In genomic region chr9:93576296-93577044, GRCh38 we compare ENCODE assay signal across 8 cellular contexts. TPM values are rescaled to one million over a fixed set of nuclear protein-coding genes. Genes with fewer than 3 reads are reported as not detected.
DNase-seq lines count a peak whose midpoint lies in the region; ATAC-seq, FAIRE-seq and TF ChIP-seq lines count a peak whose summit lies in the region.

Gene PHF2, plus strand, starts transcription at chr9:93576584. Its CDS starts 190 bp downstream, at chr9:93576774.

- peak; percentile 37 for ATAC-seq in HG02852 (IDR thresholded peaks at IDR 0.05; ENCODE audit: unreplicated experiment)
- ATAC-seq in stimulated activated memory B cell treated with anti-CD40 and anti-IgM and Interleukin-4, amounts not matched to agents 10 μg/mL and 1 μg/mL and 100 μg/mL, for 72 hours = peak; percentile 71

- intact Hi-C loops in T-helper 1 cell treated with Interleukin-12 subunit alpha and Interleukin-12 subunit beta and Interleukin-4 antibody, amounts not matched to agents 30 ng/mL and 1 ng/mL, for 36 hours (cut with micrococcal nuclease) = loop anchor here (1.0 kb wide), 2 partner anchors 10 to 811 kb away; no protein-coding TSS in a partner anchor

- FAIRE-seq in GM12892 (lab: Jason Lieb, UNC) = peak; percentile 75

- H3K4me3 Mint-ChIP-seq in chondrocyte (ENCODE audit: unreplicated experiment) = peak within 1 kb of the TSS; percentile 95
- peak within 1 kb of the TSS; percentile 82 for H3K4me3 Mint-ChIP-seq in stimulated activated memory B cell treated with anti-CD40 and anti-IgM and Interleukin-4, amounts not matched to agents 10 μg/mL and 1 μg/mL and 100 μg/mL, for 72 hours

- TF ChIP-seq RAD21 in liver (IDR thresholded peaks at IDR 0.05) = no peak

- H3K9me3 Mint-ChIP-seq in chondrocyte (ENCODE audit: low read depth) = no peaks in the 10 kb centered on the region
- H3K9me3 Mint-ChIP-seq in stimulated activated memory B cell treated with anti-CD40 and anti-IgM and Interleukin-4, amounts not matched to agents 10 μg/mL and 1 μg/mL and 100 μg/mL, for 72 hours = no peaks in the 10 kb centered on the region

- WGBS in liver = under 1% methylated on average over 134 of the region's 134 CpGs

- DNase-seq in GM12892 (ENCODE audit: insufficient read length) (peak; percentile 63), chondrocyte (ENCODE audit: low spot score) (no peak), SK-N-DZ (ENCODE audit: low spot score) (no peak), NCI-H2081 treated with DMSO at 0.1 percent for 48 hours (lab: John Stamatoyannopoulos, UW) (no peak)

- H3K27ac ChIP-seq in liver (ENCODE audit: low read depth in 1 of 2, low read length in 2 of 2) = peak within 1 kb of the TSS; percentile 76 to 83

- H3K27ac Mint-ChIP-seq in chondrocyte (ENCODE audit: unreplicated experiment) = peak within 1 kb of the TSS; percentile 84
- H3K27ac Mint-ChIP-seq in stimulated activated memory B cell treated with anti-CD40 and anti-IgM and Interleukin-4, amounts not matched to agents 10 μg/mL and 1 μg/mL and 100 μg/mL, for 72 hours = peak within 1 kb of the TSS; percentile 91

- peak within 1 kb of the TSS; percentile 56 to 87 (median 71) for H3K4me3 ChIP-seq in liver (ENCODE audit: low read depth in 1 of 3, low read length in 3 of 3)

- no peaks in the 10 kb centered on the region for H3K36me3 ChIP-seq in liver (ENCODE audit: control insufficient read depth in 4 of 4, insufficient read depth in 3 of 4, low read depth in 1 of 4, low read length in 3 of 4)

- no peaks in the 10 kb centered on the region for H3K36me3 Mint-ChIP-seq in chondrocyte (ENCODE audit: low read depth)
- no peaks in the 10 kb centered on the region for H3K36me3 Mint-ChIP-seq in stimulated activated memory B cell treated with anti-CD40 and anti-IgM and Interleukin-4, amounts not matched to agents 10 μg/mL and 1 μg/mL and 100 μg/mL, for 72 hours

- TF ChIP-seq CTCF in chondrocyte (IDR thresholded peaks at IDR 0.05) (no peak), liver (IDR thresholded peaks at IDR 0.05; ENCODE audit: low read depth, low read length, missing input control) (no peak)

- no peaks in the 10 kb centered on the region for H3K27me3 ChIP-seq in liver (ENCODE audit: control insufficient read depth in 4 of 4, insufficient read depth in 4 of 4, low read length in 3 of 4)

- peak within 1 kb of the TSS; percentile 16 to 58 for H3K9ac ChIP-seq in liver (ENCODE audit: low read depth in 1 of 2, low read length in 2 of 2)

- H3K9me3 ChIP-seq in liver (ENCODE audit: control insufficient read depth in 4 of 4, low read length in 3 of 4) = no peaks in the 10 kb centered on the region

- H3K27me3 Mint-ChIP-seq in chondrocyte (ENCODE audit: low read depth) = no peaks in the 10 kb centered on the region
- H3K27me3 Mint-ChIP-seq in stimulated activated memory B cell treated with anti-CD40 and anti-IgM and Interleukin-4, amounts not matched to agents 10 μg/mL and 1 μg/mL and 100 μg/mL, for 72 hours = no peaks in the 10 kb centered on the region

- no peak for TF ChIP-seq POLR2A in GM12892 (IDR thresholded peaks at IDR 0.05; ENCODE audit: low read depth, low read length)

- H3K4me1 ChIP-seq in liver (ENCODE audit: control insufficient read depth in 4 of 4, insufficient read depth in 4 of 4, low read length in 3 of 4) = peaks cover 13 to 42% (median 35%) of the 10 kb centered on the region in 4 donors

- H3K4me1 Mint-ChIP-seq in chondrocyte (ENCODE audit: low read depth) = peaks cover 50% of the 10 kb centered on the region
- peaks cover 56% of the 10 kb centered on the region for H3K4me1 Mint-ChIP-seq in stimulated activated memory B cell treated with anti-CD40 and anti-IgM and Interleukin-4, amounts not matched to agents 10 μg/mL and 1 μg/mL and 100 μg/mL, for 72 hours

TF ChIP-seq in liver, 16 proteins besides CTCF, POLR2A, EP300 and RAD21:
- no peak for TF ChIP-seq RXRA (IDR thresholded peaks at IDR 0.05)
- TF ChIP-seq SP1 (IDR thresholded peaks at IDR 0.05) = no peak
- no peak for TF ChIP-seq NR2F2 (IDR thresholded peaks at IDR 0.05)
- TF ChIP-seq TAF1 (conservative IDR thresholded peaks at IDR 0.05) = no peak
- TF ChIP-seq ATF3 (IDR thresholded peaks at IDR 0.05) = no peak
- TF ChIP-seq HNF4G (IDR thresholded peaks at IDR 0.05) = no peak
- no peak for TF ChIP-seq MAX (IDR thresholded peaks at IDR 0.05)
- TF ChIP-seq ZBTB33 (IDR thresholded peaks at IDR 0.05) = no peak
- no peak for TF ChIP-seq GABPA (IDR thresholded peaks at IDR 0.05 in 1 of 2, conservative IDR thresholded peaks at IDR 0.05 in 1 of 2)
- no peak for TF ChIP-seq EGR1 (IDR thresholded peaks at IDR 0.05; ENCODE audit: low read depth in 2 of 2)
- no peak for TF ChIP-seq FOXA2 (IDR thresholded peaks at IDR 0.05)
- TF ChIP-seq YY1 (IDR thresholded peaks at IDR 0.05) = no peak
- TF ChIP-seq REST (IDR thresholded peaks at IDR 0.05) = no peak
- no peak for TF ChIP-seq FOXA1 (IDR thresholded peaks at IDR 0.05)
- no peak for TF ChIP-seq HNF4A (conservative IDR thresholded peaks at IDR 0.05)

RNA-seq across cellular contexts. Expression of gene PHF2, which starts in this region (rescaled TPM):
- 7.4 TPM for polyA plus RNA-seq in GM12892 (2012; ENCODE audit: missing spikeins)
- 28.2 and 29.9 TPM in 2 replicates for total RNA-seq in T-helper 1 cell treated with Interleukin-12 subunit alpha and Interleukin-12 subunit beta and Interleukin-4 antibody, amounts not matched to agents 30 ng/mL and 1 ng/mL, for 36 hours
- total RNA-seq in chondrocyte = 28.5 to 30.1 TPM (median 29.4 TPM) in 3 replicates
- 1 to 10 TPM; 8.1 to 8.6 TPM for total RNA-seq in liver
- polyA plus RNA-seq in liver = 1 to 10 TPM; 2.3 to 5.2 TPM
- 19.9 and 24.4 TPM in 2 replicates for polyA plus RNA-seq in SK-N-DZ (2014; cell fraction: cytosol; rRNA removed)
- 21.9 and 23.1 TPM in 2 replicates for polyA plus RNA-seq in SK-N-DZ (2014; cell fraction: nucleus; rRNA removed)
